Comparison of ENCODE assay signal across 23 cellular contexts in the genomic region with DNA sequence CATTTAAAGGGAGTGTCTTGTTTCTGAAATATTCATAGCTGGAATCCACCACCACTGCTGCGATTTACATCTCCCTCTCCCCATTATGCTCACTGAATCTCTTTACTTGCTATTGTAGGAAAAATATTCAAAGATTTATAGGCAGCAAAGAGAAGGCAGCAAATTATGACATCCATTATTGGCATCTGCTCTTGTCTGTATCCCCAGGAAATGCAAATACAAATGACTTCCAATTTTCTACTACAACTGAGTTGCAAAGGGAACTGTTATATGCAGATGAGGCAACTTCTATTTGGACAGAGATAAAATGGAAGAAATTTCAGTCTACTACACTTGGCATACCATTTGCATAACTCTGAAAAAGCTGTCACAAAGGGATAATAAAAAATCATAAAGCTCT.
DNase-seq lines count a peak whose midpoint lies in the region; ATAC-seq and TF ChIP-seq lines count a peak whose summit lies in the region.
"Had no signal": no experiment of that assay in that cellular context is flagged by ENCODE, and none has a peak within 500 bp of the region (broad histone marks: within the 10 kb centered on the region; RNA-seq: fewer than 3 reads in every experiment).

No MANE protein-coding gene starts in this region.

- no peaks in the 10 kb centered on the region for H3K27me3 Mint-ChIP-seq in effector memory CD8-positive, alpha-beta T cell
- H3K27me3 Mint-ChIP-seq: CD4-positive, alpha-beta memory T cell; CD4-positive, CD25-positive, alpha-beta regulatory T cell; CD8-positive, alpha-beta memory T cell had no signal

- peaks cover 6% of the 10 kb centered on the region for H3K4me1 ChIP-seq in adipocyte (ENCODE audit: control insufficient read depth, insufficient read depth, low read length)
- peaks cover 12% of the 10 kb centered on the region for H3K4me1 ChIP-seq in osteoblast (ENCODE audit: insufficient read depth, low read length)
- H3K4me1 ChIP-seq: BE2C, BLaER1 had no signal

- ATAC-seq in effector memory CD8-positive, alpha-beta T cell (replicated peaks) = no peak
- ATAC-seq in GM19397 (IDR thresholded peaks at IDR 0.05; ENCODE audit: unreplicated experiment) = no peak

- H3K9ac ChIP-seq in adipocyte (ENCODE audit: low read length) = no peak overlapping the region
- H3K9ac ChIP-seq: BLaER1 had no signal

- no peaks in the 10 kb centered on the region for H3K9me3 ChIP-seq in adipocyte (ENCODE audit: control insufficient read depth, low read length)
- no peaks in the 10 kb centered on the region for H3K9me3 ChIP-seq in osteoblast (ENCODE audit: low read depth, low read length)
- H3K9me3 ChIP-seq: BE2C, BLaER1 had no signal

- H3K36me3 Mint-ChIP-seq in effector memory CD8-positive, alpha-beta T cell (ENCODE audit: insufficient read depth) = no peaks in the 10 kb centered on the region
- H3K36me3 Mint-ChIP-seq: CD14-positive monocyte; CD4-positive, alpha-beta memory T cell; CD4-positive, CD25-positive, alpha-beta regulatory T cell; CD8-positive, alpha-beta memory T cell had no signal

- no peak overlapping the region for H3K4me2 ChIP-seq in osteoblast (ENCODE audit: insufficient read depth, low read length)
- H3K4me2 ChIP-seq: BLaER1 had no signal

- peak overlapping the region; percentile 42 for H3K27ac ChIP-seq in osteoblast (ENCODE audit: low read depth, low read length)
- H3K27ac ChIP-seq: BLaER1 had no signal

- TF ChIP-seq CTCF in osteoblast (IDR thresholded peaks at IDR 0.05; ENCODE audit: extremely low read depth, low read depth, low read length) = no peak

- no peak overlapping the region for H2AFZ ChIP-seq in osteoblast (ENCODE audit: low read length)

- no peaks in the 10 kb centered on the region for H4K20me1 ChIP-seq in osteoblast (ENCODE audit: insufficient read depth, low read length)
- H4K20me1 ChIP-seq: BLaER1 had no signal

- peak; percentile 42 for DNase-seq in NCI-H1048 (lab: John Stamatoyannopoulos, UW)
- DNase-seq in adipocyte (ENCODE audit: low read depth) = peak; percentile 6
- no peak for DNase-seq in osteoblast (ENCODE audit: insufficient read length, low spot score, missing footprints)
- no peak for DNase-seq in effector memory CD8-positive, alpha-beta T cell
- no peak for DNase-seq in OCI-M1 (lab: John Stamatoyannopoulos, UW)
- DNase-seq in NCI-H1436 (lab: John Stamatoyannopoulos, UW) = no peak
- DNase-seq: 8988T; ACHN; BE2C; C1 segment of cervical spinal cord; CD4-positive, alpha-beta memory T cell; CD4-positive, CD25-positive, alpha-beta regulatory T cell; CD8-positive, alpha-beta memory T cell; COR-L47; DMS 273 treated with DMSO at 0.1 percent for 48 hours; DMS153; DMS53; DMS79; DND-41; GF-D8 had no signal

- H3K9me3 Mint-ChIP-seq in effector memory CD8-positive, alpha-beta T cell = peaks cover 11 to 16% of the 10 kb centered on the region in 2 donors

- no peaks in the 10 kb centered on the region for H3K27me3 ChIP-seq in adipocyte (replicated peaks; ENCODE audit: control insufficient read depth, insufficient read depth, low read length)
- H3K27me3 ChIP-seq in osteoblast (ENCODE audit: insufficient read depth, low read length) = no peaks in the 10 kb centered on the region
- H3K27me3 ChIP-seq: BE2C, BLaER1 had no signal

- H3K4me3 ChIP-seq in adipocyte (ENCODE audit: low read length) = no peak overlapping the region
- H3K4me3 ChIP-seq in osteoblast (ENCODE audit: insufficient read depth, low read length) = no peak overlapping the region
- H3K4me3 ChIP-seq: BLaER1 had no signal

- no peak overlapping the region for H3K27ac Mint-ChIP-seq in effector memory CD8-positive, alpha-beta T cell
- H3K27ac Mint-ChIP-seq: CD14-positive monocyte; CD4-positive, alpha-beta memory T cell; CD4-positive, CD25-positive, alpha-beta regulatory T cell; CD8-positive, alpha-beta memory T cell had no signal

- H3K36me3 ChIP-seq in adipocyte (ENCODE audit: control insufficient read depth, insufficient read depth, low read length, severe bottlenecking) (no peaks in the 10 kb centered on the region), osteoblast (ENCODE audit: insufficient read depth, low read length) (no peaks in the 10 kb centered on the region)
- H3K36me3 ChIP-seq: BE2C, BLaER1 had no signal

- H3K79me2 ChIP-seq in osteoblast (ENCODE audit: insufficient read depth, low read length) = no peaks in the 10 kb centered on the region

- H3K4me1 Mint-ChIP-seq in effector memory CD8-positive, alpha-beta T cell (ENCODE audit: low read depth in 2 of 2) = no peaks in the 10 kb centered on the region
- H3K4me1 Mint-ChIP-seq: CD14-positive monocyte; CD4-positive, alpha-beta memory T cell; CD4-positive, CD25-positive, alpha-beta regulatory T cell; CD8-positive, alpha-beta memory T cell had no signal

- no peak overlapping the region for H3K4me3 Mint-ChIP-seq in effector memory CD8-positive, alpha-beta T cell
- H3K4me3 Mint-ChIP-seq: CD14-positive monocyte; CD4-positive, alpha-beta memory T cell; CD4-positive, CD25-positive, alpha-beta regulatory T cell; CD8-positive, alpha-beta memory T cell had no signal

Comparison
In these comparisons a context has a peak if more than half of its experiments do, and no peak if none do; other contexts are left out.
1. DNase-seq: peak in NCI-H1048 (single experiment) and adipocyte (single experiment); none in osteoblast (single experiment), effector memory CD8-positive, alpha-beta T cell (0 of 3), OCI-M1 (single experiment) and NCI-H1436 (single experiment).